In genomic region chr15:51721199-51721960, GRCh38 we compare ENCODE assay signal across 27 cellular contexts. TPM values are rescaled to one million over a fixed set of nuclear protein-coding genes. Genes with fewer than 3 reads are reported as not detected.
DNase-seq lines count a peak whose midpoint lies in the region; ATAC-seq, FAIRE-seq and TF ChIP-seq lines count a peak whose summit lies in the region.
"Had no signal": no experiment of that assay in that cellular context is flagged by ENCODE, and none has a peak within 500 bp of the region (broad histone marks: within the 10 kb centered on the region; RNA-seq: fewer than 3 reads in every experiment).

No MANE protein-coding gene starts in this region.

- CTCF ChIA-PET in HepG2 (lab: Yijun Ruan, JAX; ENCODE audit: low intra/inter-chr PET ratio, low total read pairs) (no interaction called here), HEK293T (lab: Yijun Ruan, JAX) (no interaction called here)

- no peaks in the 10 kb centered on the region for H3K79me2 ChIP-seq in HepG2 (ENCODE audit: insufficient read depth, low read length)

- 75% methylated on average over 5 of the region's 5 CpGs for WGBS in liver
- WGBS in HepG2 (ENCODE audit: low lambda C conversion rate): 41% methylated on average over 5 of the region's 5 CpGs

- no peak for DNase-seq in HepG2 (ENCODE audit: low spot score)
- DNase-seq in memory B cell (ENCODE audit: low spot score in 2 of 2): no peak
- DNase-seq in HEK293T (ENCODE audit: extremely low spot score): no peak
- no peak for DNase-seq in HK-2 (ENCODE audit: unreplicated experiment)
- DNase-seq: activated CD4-positive, alpha-beta T cell treated with anti-CD3 and anti-CD28 coated beads, Interleukin-2, amount 10 ng/mL, durations not matched to agents 24 days and 14 days; activated CD8-positive, alpha-beta memory T cell treated with anti-CD3 and anti-CD28 coated beads, Interleukin-2, amount 50 U/mL, for 48 hours; activated naive CD4-positive, alpha-beta T cell treated with Interleukin-2 at 50 U/mL for 16 hours; CD4-positive, alpha-beta memory T cell; colonic mucosa; DND-41; foreskin melanocyte; KG1; kidney; mucosa of descending colon; NCI-H2029; NCI-H524; psoas muscle; RPMI8226 had no signal

- ATAC-seq in HepG2 (no peak), memory B cell (ENCODE audit: low read depth) (no peak), esophagus mucosa (no peak), GM18868 (IDR thresholded peaks at IDR 0.05; ENCODE audit: unreplicated experiment) (no peak)
- ATAC-seq: mucosa of descending colon, psoas muscle, SK-N-SH treated with all-trans-retinoic acid at 6 μM for 48 hours had no signal

- TF ChIP-seq RAD21 in liver (IDR thresholded peaks at IDR 0.05) (peak in 1 of 2 donors; percentile 3), HepG2 (CRISPR knock-in tag; IDR thresholded peaks at IDR 0.05) (no peak)

- POLR2A ChIA-PET in HepG2 (lab: Yijun Ruan, JAX): no interaction called here
- POLR2A ChIA-PET in HEK293T (lab: Yijun Ruan, JAX): no interaction called here

- H3K9ac ChIP-seq in liver (ENCODE audit: low read depth in 1 of 2, low read length in 2 of 2) (no peak overlapping the region), HepG2 (ENCODE audit: insufficient read depth, low read depth, low read length) (no peak overlapping the region)
- H3K9ac ChIP-seq: neural progenitor cell had no signal

- H3K27ac ChIP-seq in liver (ENCODE audit: low read depth in 1 of 2, low read length in 2 of 2) (peak overlapping the region in 1 of 2 donors; percentile 52), HepG2 (ENCODE audit: extremely low read length, insufficient read depth, low read length) (no peak overlapping the region), cingulate gyrus (ENCODE audit: low read depth, low read length) (peak overlapping the region; percentile 12)
- H3K27ac ChIP-seq: ascending aorta, colonic mucosa, neural progenitor cell, psoas muscle, suprapubic skin had no signal

- BruUV-seq in HepG2 (replicated peaks; lab: Mats Ljungman, UMichigan): no TSS peak

- H3K36me3 ChIP-seq in liver (ENCODE audit: control insufficient read depth in 4 of 4, insufficient read depth in 3 of 4, low read depth in 1 of 4, low read length in 3 of 4): peaks cover 0 to 9% (median 3%) of the 10 kb centered on the region in 4 donors
- H3K36me3 ChIP-seq in HepG2 (replicated peaks in 1 of 2; ENCODE audit: control insufficient read depth in 1 of 2, insufficient read depth in 2 of 2, low read length in 2 of 2): no peaks in the 10 kb centered on the region
- H3K36me3 ChIP-seq: colonic mucosa, neural progenitor cell, suprapubic skin had no signal

- no peaks in the 10 kb centered on the region for H3K9me3 ChIP-seq in liver (ENCODE audit: control insufficient read depth in 4 of 4, low read length in 3 of 4)
- no peaks in the 10 kb centered on the region for H3K9me3 ChIP-seq in HepG2 (ENCODE audit: low read length)
- H3K9me3 ChIP-seq: ascending aorta, colonic mucosa, mucosa of descending colon, psoas muscle, suprapubic skin had no signal

- H3K9me3 Mint-ChIP-seq in memory B cell: peaks cover 2% of the 10 kb centered on the region
- H3K9me3 Mint-ChIP-seq: activated CD4-positive, alpha-beta T cell treated with anti-CD3 and anti-CD28 coated beads, Interleukin-2, amount 10 ng/mL, durations not matched to agents 24 days and 14 days; CD4-positive, alpha-beta memory T cell; neural progenitor cell had no signal

- peak overlapping the region; percentile 61 for H3K27ac Mint-ChIP-seq in memory B cell
- H3K27ac Mint-ChIP-seq: activated CD4-positive, alpha-beta T cell treated with anti-CD3 and anti-CD28 coated beads, Interleukin-2, amount 10 ng/mL, durations not matched to agents 24 days and 14 days; neural progenitor cell had no signal

- no peak overlapping the region for H3K4me3 Mint-ChIP-seq in memory B cell
- H3K4me3 Mint-ChIP-seq: activated CD4-positive, alpha-beta T cell treated with anti-CD3 and anti-CD28 coated beads, Interleukin-2, amount 10 ng/mL, durations not matched to agents 24 days and 14 days; neural progenitor cell had no signal

- FAIRE-seq in HepG2 (lab: Jason Lieb, UNC): no peak
- FAIRE-seq: kidney, TTC549 had no signal

- TF ChIP-seq POLR2A in HepG2 (IDR thresholded peaks at IDR 0.05; ENCODE audit: insufficient read depth in 1 of 2, low read depth in 2 of 2, low read length in 2 of 2): no peak

- H3K4me2 ChIP-seq in HepG2 (ENCODE audit: low read depth, low read length): no peak overlapping the region
- H3K4me2 ChIP-seq: neural progenitor cell had no signal

- intact Hi-C loops in HepG2 (cut with micrococcal nuclease; ENCODE audit: unreplicated experiment): no loop called here

- H3K4me1 Mint-ChIP-seq in memory B cell: peaks cover 20% of the 10 kb centered on the region

- H3K4me1 ChIP-seq in liver (ENCODE audit: control insufficient read depth in 4 of 4, insufficient read depth in 4 of 4, low read length in 3 of 4) (peaks cover 0 to 7% (median 2%) of the 10 kb centered on the region in 4 donors), HepG2 (ENCODE audit: insufficient read depth, low read length) (peaks cover 16% of the 10 kb centered on the region)
- H3K4me1 ChIP-seq: colonic mucosa had no signal

- H2AFZ ChIP-seq in HepG2 (ENCODE audit: low read length): no peak overlapping the region
- H2AFZ ChIP-seq: neural progenitor cell had no signal

- H3K27me3 ChIP-seq in liver (ENCODE audit: control insufficient read depth in 4 of 4, insufficient read depth in 4 of 4, low read length in 3 of 4) (no peaks in the 10 kb centered on the region), HepG2 (ENCODE audit: control insufficient read depth in 1 of 2, insufficient read depth in 2 of 2, low read length in 2 of 2) (no peaks in the 10 kb centered on the region)
- H3K27me3 ChIP-seq: ascending aorta, colonic mucosa, neural progenitor cell, suprapubic skin had no signal

- H4K20me1 ChIP-seq in HepG2 (ENCODE audit: insufficient read depth, low read length): no peaks in the 10 kb centered on the region

- TF ChIP-seq EP300 in HepG2 (IDR thresholded peaks at IDR 0.05; ENCODE audit: low read depth in 2 of 2, low read length in 2 of 2) (no peak), HepG2 (CRISPR knock-in tag; IDR thresholded peaks at IDR 0.05; ENCODE audit: borderline replicate concordance) (no peak)

- in situ Hi-C loops in HepG2 (cut with HindIII; ENCODE audit: extremely low pct_ligation_motif_present, low pct_unique_long_range_greater_than_20kb): no loop called here

- no peak overlapping the region for H3K4me3 ChIP-seq in liver (ENCODE audit: low read depth in 1 of 3, low read length in 3 of 3)
- H3K4me3 ChIP-seq in HepG2 (replicated peaks in 1 of 3; ENCODE audit: insufficient read depth in 1 of 3, low read depth in 2 of 3, low read length in 3 of 3): no peak overlapping the region
- H3K4me3 ChIP-seq: ascending aorta, colonic mucosa, mucosa of descending colon, neural progenitor cell, psoas muscle, suprapubic skin had no signal

- no peaks in the 10 kb centered on the region for H3K27me3 Mint-ChIP-seq in memory B cell
- H3K27me3 Mint-ChIP-seq: activated CD4-positive, alpha-beta T cell treated with anti-CD3 and anti-CD28 coated beads, Interleukin-2, amount 10 ng/mL, durations not matched to agents 24 days and 14 days; CD4-positive, alpha-beta memory T cell had no signal

- no peak for TF ChIP-seq CTCF in liver (IDR thresholded peaks at IDR 0.05; ENCODE audit: low read depth, low read length, missing input control)
- TF ChIP-seq CTCF in HepG2 (CRISPR knock-in tag; IDR thresholded peaks at IDR 0.05): no peak

- H3K36me3 Mint-ChIP-seq in memory B cell: peaks cover 12% of the 10 kb centered on the region
- H3K36me3 Mint-ChIP-seq: neural progenitor cell had no signal

RNA-seq across cellular contexts. Expression of gene LYSMD2, which starts 16.1 kb away (rescaled TPM):
- total RNA-seq in liver: 1 to 10 TPM; 5.2 to 5.8 TPM
- polyA plus RNA-seq in liver: 1 to 10 TPM; 7.1 to 9.4 TPM
- 0.20 and 0.27 TPM in 2 replicates for total RNA-seq in HepG2 (2016; rRNA removed; fragmentation: Illumina TruSeq; extraction: Trizol)
- not detected in 2 replicates for total RNA-seq in HepG2 (2016; cell fraction: cytosol; rRNA removed; fragmentation: Illumina TruSeq; extraction: Trizol; ENCODE audit: low read depth)
- total RNA-seq in HepG2 (2016; cell fraction: insoluble cytoplasmic fraction; rRNA removed; fragmentation: Illumina TruSeq; extraction: Trizol): 0.12 and 0.15 TPM in 2 replicates
- 0.15 TPM in 1 of 2 replicates, not detected in the other for total RNA-seq in HepG2 (2016; cell fraction: membrane; rRNA removed; fragmentation: Illumina TruSeq; extraction: Trizol)
- total RNA-seq in HepG2 (2016; cell fraction: nucleus; rRNA removed; fragmentation: Illumina TruSeq; extraction: Trizol): not detected in 2 replicates
- polyA plus RNA-seq in HepG2 (2011; rRNA removed): 0.05 and 0.09 TPM in 2 replicates
- polyA plus RNA-seq in HepG2 (2011; cell fraction: cytosol; rRNA removed): 0.06 and 0.08 TPM in 2 replicates
- not detected in 2 replicates for polyA plus RNA-seq in HepG2 (2011; cell fraction: nucleus; rRNA removed)
- polyA plus RNA-seq in HepG2 (2012): not detected in 2 replicates
- polyA plus RNA-seq in HepG2 (2016; cell fraction: cytosol; fragmentation: Illumina TruSeq; extraction: Trizol; ENCODE audit: low read depth): not detected in 2 replicates
- 0.33 TPM in 1 of 2 replicates, not detected in the other for polyA plus RNA-seq in HepG2 (2016; cell fraction: insoluble cytoplasmic fraction; fragmentation: Illumina TruSeq; extraction: Trizol; ENCODE audit: low read depth)
- polyA plus RNA-seq in HepG2 (2016; cell fraction: membrane; fragmentation: Illumina TruSeq; extraction: Trizol; ENCODE audit: low read depth): not detected in 2 replicates
- 0.27 TPM in 1 of 2 replicates, not detected in the other for polyA plus RNA-seq in HepG2 (2016; cell fraction: nucleus; fragmentation: Illumina TruSeq; extraction: Trizol; ENCODE audit: insufficient read depth, low read depth)
- 2.9 TPM in 1 of 2 replicates, not detected in the other for polyA minus RNA-seq in HepG2 (2011; rRNA and poly(A)+ RNA removed; ENCODE audit: low replicate concordance)
- not detected in 2 replicates for polyA minus RNA-seq in HepG2 (2011; cell fraction: cytosol; rRNA and poly(A)+ RNA removed)
- polyA minus RNA-seq in HepG2 (2011; cell fraction: nucleus; rRNA and poly(A)+ RNA removed): not detected in 2 replicates
- 6.1 TPM for total RNA-seq in esophagus mucosa

RNA-seq across cellular contexts. Expression of gene TMOD2, which starts 30.0 kb away (rescaled TPM):
- total RNA-seq in liver (1 to 10 TPM; 1.6 to 2.1 TPM), HepG2 (2016; rRNA removed; fragmentation: Illumina TruSeq; extraction: Trizol) (0.02 and 0.14 TPM in 2 replicates), esophagus mucosa (4.1 TPM)
- polyA plus RNA-seq in liver (under 1 TPM; 0.46 to 0.51 TPM), HepG2 (2011; rRNA removed) (0.01 and 0.21 TPM in 2 replicates)
- under 0.01 TPM in 1 of 2 replicates, not detected in the other for total RNA-seq in HepG2 (2016; cell fraction: cytosol; rRNA removed; fragmentation: Illumina TruSeq; extraction: Trizol; ENCODE audit: low read depth)
- total RNA-seq in HepG2 (2016; cell fraction: insoluble cytoplasmic fraction; rRNA removed; fragmentation: Illumina TruSeq; extraction: Trizol): 0.01 and 0.04 TPM in 2 replicates
- total RNA-seq in HepG2 (2016; cell fraction: membrane; rRNA removed; fragmentation: Illumina TruSeq; extraction: Trizol): 0.03 TPM in 1 of 2 replicates, not detected in the other
- total RNA-seq in HepG2 (2016; cell fraction: nucleus; rRNA removed; fragmentation: Illumina TruSeq; extraction: Trizol): 0.16 TPM in 2 replicates
- polyA plus RNA-seq in HepG2 (2011; cell fraction: cytosol; rRNA removed): 0.05 TPM in 1 of 2 replicates, not detected in the other
- 0.03 and 0.05 TPM in 2 replicates for polyA plus RNA-seq in HepG2 (2011; cell fraction: nucleus; rRNA removed)
- 0.04 TPM in 1 of 2 replicates, not detected in the other for polyA plus RNA-seq in HepG2 (2012)
- 0.09 and 0.16 TPM in 2 replicates for polyA plus RNA-seq in HepG2 (2016; cell fraction: cytosol; fragmentation: Illumina TruSeq; extraction: Trizol; ENCODE audit: low read depth)
- polyA plus RNA-seq in HepG2 (2016; cell fraction: insoluble cytoplasmic fraction; fragmentation: Illumina TruSeq; extraction: Trizol; ENCODE audit: low read depth): 0.02 and 0.17 TPM in 2 replicates
- not detected in 2 replicates for polyA plus RNA-seq in HepG2 (2016; cell fraction: membrane; fragmentation: Illumina TruSeq; extraction: Trizol; ENCODE audit: low read depth)
- polyA plus RNA-seq in HepG2 (2016; cell fraction: nucleus; fragmentation: Illumina TruSeq; extraction: Trizol; ENCODE audit: insufficient read depth, low read depth): not detected in 2 replicates
- 0.09 TPM in 1 of 2 replicates, not detected in the other for polyA minus RNA-seq in HepG2 (2011; rRNA and poly(A)+ RNA removed; ENCODE audit: low replicate concordance)
- not detected in 2 replicates for polyA minus RNA-seq in HepG2 (2011; cell fraction: cytosol; rRNA and poly(A)+ RNA removed)
- under 0.01 and 0.37 TPM in 2 replicates for polyA minus RNA-seq in HepG2 (2011; cell fraction: nucleus; rRNA and poly(A)+ RNA removed)

RNA-seq across cellular contexts. Expression of gene SCG3, which starts 40.1 kb away (rescaled TPM):
- total RNA-seq in liver (under 1 TPM; under 0.01 to 0.05 TPM), HepG2 (2016; rRNA removed; fragmentation: Illumina TruSeq; extraction: Trizol) (not detected in 2 replicates), esophagus mucosa (not detected)
- polyA plus RNA-seq in liver (under 1 TPM in 1 of 2 donors, not detected in 1; 0.01 TPM), HepG2 (2011; rRNA removed) (not detected in 2 replicates)
- total RNA-seq in HepG2 (2016; cell fraction: cytosol; rRNA removed; fragmentation: Illumina TruSeq; extraction: Trizol; ENCODE audit: low read depth): not detected in 2 replicates
- total RNA-seq in HepG2 (2016; cell fraction: insoluble cytoplasmic fraction; rRNA removed; fragmentation: Illumina TruSeq; extraction: Trizol): not detected in 2 replicates
- not detected in 2 replicates for total RNA-seq in HepG2 (2016; cell fraction: membrane; rRNA removed; fragmentation: Illumina TruSeq; extraction: Trizol)
- total RNA-seq in HepG2 (2016; cell fraction: nucleus; rRNA removed; fragmentation: Illumina TruSeq; extraction: Trizol): not detected in 2 replicates
- not detected in 2 replicates for polyA plus RNA-seq in HepG2 (2011; cell fraction: cytosol; rRNA removed)
- polyA plus RNA-seq in HepG2 (2011; cell fraction: nucleus; rRNA removed): not detected in 2 replicates
- polyA plus RNA-seq in HepG2 (2012): not detected in 2 replicates
- polyA plus RNA-seq in HepG2 (2016; cell fraction: cytosol; fragmentation: Illumina TruSeq; extraction: Trizol; ENCODE audit: low read depth): not detected in 2 replicates
- not detected in 2 replicates for polyA plus RNA-seq in HepG2 (2016; cell fraction: insoluble cytoplasmic fraction; fragmentation: Illumina TruSeq; extraction: Trizol; ENCODE audit: low read depth)
- not detected in 2 replicates for polyA plus RNA-seq in HepG2 (2016; cell fraction: membrane; fragmentation: Illumina TruSeq; extraction: Trizol; ENCODE audit: low read depth)
- not detected in 2 replicates for polyA plus RNA-seq in HepG2 (2016; cell fraction: nucleus; fragmentation: Illumina TruSeq; extraction: Trizol; ENCODE audit: insufficient read depth, low read depth)
- not detected in 2 replicates for polyA minus RNA-seq in HepG2 (2011; rRNA and poly(A)+ RNA removed; ENCODE audit: low replicate concordance)
- polyA minus RNA-seq in HepG2 (2011; cell fraction: cytosol; rRNA and poly(A)+ RNA removed): not detected in 2 replicates
- polyA minus RNA-seq in HepG2 (2011; cell fraction: nucleus; rRNA and poly(A)+ RNA removed): not detected in 2 replicates
- total RNA-seq: activated CD4-positive, alpha-beta T cell treated with anti-CD3 and anti-CD28 coated beads, Interleukin-2, amount 10 ng/mL, durations not matched to agents 24 days and 14 days; ascending aorta; CD4-positive, alpha-beta memory T cell; psoas muscle; suprapubic skin had no signal
- polyA plus RNA-seq: CD4-positive, alpha-beta memory T cell had no signal
